Comparison of ENCODE assay signal across 21 cellular contexts in genomic region chrX:6909396-6909795, GRCh38.
DNase-seq lines count a peak whose midpoint lies in the region; FAIRE-seq and TF ChIP-seq lines count a peak whose summit lies in the region.
"Had no signal": no experiment of that assay in that cellular context is flagged by ENCODE, and none has a peak within 500 bp of the region (broad histone marks: within the 10 kb centered on the region; RNA-seq: fewer than 3 reads in every experiment).

No MANE protein-coding gene starts in this region.

- no peaks in the 10 kb centered on the region for H3K9me3 ChIP-seq in astrocyte (ENCODE audit: insufficient read depth, low read depth, low read length)
- H3K9me3 ChIP-seq in thyroid gland, result no peaks in the 10 kb centered on the region
- H3K9me3 ChIP-seq: A549 had no signal

- WGBS in thyroid gland, 2 donors, result 92 to 93% methylated on average over 3 of the region's 3 CpGs

- no peak for TF ChIP-seq POLR2A in thyroid gland (IDR thresholded peaks at IDR 0.05)

- peak; percentile 63 for FAIRE-seq in astrocyte (lab: Jason Lieb, UNC)
- FAIRE-seq: A549, GM12878, GM19239, H1 had no signal

- H3K27ac ChIP-seq in astrocyte (ENCODE audit: low read depth, low read length) (no peak overlapping the region), thyroid gland (no peak overlapping the region)
- H3K27ac ChIP-seq: A549, GM23248 had no signal

- no peak overlapping the region for H3K4me3 ChIP-seq in Jurkat, Clone E6-1 (ENCODE audit: low read length)
- H3K4me3 ChIP-seq in astrocyte (ENCODE audit: insufficient read depth, low read depth, low read length), result no peak overlapping the region
- H3K4me3 ChIP-seq in thyroid gland (replicated peaks in 1 of 3), result no peak overlapping the region
- H3K4me3 ChIP-seq: A549, GM12878, GM23248 had no signal

- H3K4me1 Mint-ChIP-seq in astrocyte (ENCODE audit: low read depth, unreplicated experiment) (no peaks in the 10 kb centered on the region), osteocyte (ENCODE audit: unreplicated experiment) (no peaks in the 10 kb centered on the region)
- H3K4me1 Mint-ChIP-seq: CD4-positive, alpha-beta memory T cell had no signal

- TF ChIP-seq CTCF in astrocyte (IDR thresholded peaks at IDR 0.05; ENCODE audit: insufficient read depth, low read depth, low read length), result no peak
- TF ChIP-seq CTCF in osteocyte (IDR thresholded peaks at IDR 0.05), result no peak
- TF ChIP-seq CTCF in thyroid gland (IDR thresholded peaks at IDR 0.05), result no peak

- H3K9ac ChIP-seq in astrocyte (ENCODE audit: low read length), result no peak overlapping the region
- H3K9ac ChIP-seq: GM23248 had no signal

- no peak overlapping the region for H2AFZ ChIP-seq in astrocyte (ENCODE audit: low read depth, low read length)
- H2AFZ ChIP-seq: GM23248 had no signal

- peak; percentile 79 for DNase-seq in Jurkat, Clone E6-1 (ENCODE audit: low read depth, low spot score)
- DNase-seq in astrocyte (ENCODE audit: low read depth) (no peak), osteocyte (ENCODE audit: extremely low spot score, unreplicated experiment) (peak; percentile 4), DMS114 treated with DMSO at 0.1 percent for 48 hours (lab: John Stamatoyannopoulos, UW; ENCODE audit: unreplicated experiment) (no peak), thyroid gland (no peak), NCI-H2107 (lab: John Stamatoyannopoulos, UW) (no peak)
- DNase-seq: 8988T; C1 segment of cervical spinal cord; Calu3; CD4-positive, alpha-beta memory T cell; COR-L47; DMS153; EL; GDM1; GM23248; H7; HCEC 1CT had no signal

- H3K79me2 ChIP-seq in astrocyte (ENCODE audit: insufficient read depth, low read length), result no peaks in the 10 kb centered on the region

- intact Hi-C loops in thyroid gland (cut with DNase I), result no loop called here

- H3K4me1 ChIP-seq in astrocyte (ENCODE audit: insufficient read depth, low read length), result no peaks in the 10 kb centered on the region
- H3K4me1 ChIP-seq in thyroid gland, result no peaks in the 10 kb centered on the region
- H3K4me1 ChIP-seq: A549 had no signal

- H3K4me3 Mint-ChIP-seq in astrocyte (ENCODE audit: unreplicated experiment), result no peak overlapping the region
- H3K4me3 Mint-ChIP-seq in osteocyte (ENCODE audit: unreplicated experiment), result no peak overlapping the region
- H3K4me3 Mint-ChIP-seq: CD4-positive, alpha-beta memory T cell had no signal

- H3K36me3 ChIP-seq in astrocyte (ENCODE audit: insufficient read depth, low read length) (no peaks in the 10 kb centered on the region), thyroid gland (no peaks in the 10 kb centered on the region)

- H3K27ac Mint-ChIP-seq in astrocyte (ENCODE audit: unreplicated experiment) (no peak overlapping the region), osteocyte (ENCODE audit: unreplicated experiment) (no peak overlapping the region)
- H3K27ac Mint-ChIP-seq: CD4-positive, alpha-beta memory T cell had no signal

- H3K9me3 Mint-ChIP-seq in astrocyte (ENCODE audit: unreplicated experiment) (no peaks in the 10 kb centered on the region), osteocyte (ENCODE audit: unreplicated experiment) (no peaks in the 10 kb centered on the region)
- H3K9me3 Mint-ChIP-seq: CD4-positive, alpha-beta memory T cell had no signal

- H3K27me3 Mint-ChIP-seq in astrocyte (ENCODE audit: low read depth, unreplicated experiment), result no peaks in the 10 kb centered on the region
- no peaks in the 10 kb centered on the region for H3K27me3 Mint-ChIP-seq in osteocyte (ENCODE audit: unreplicated experiment)
- H3K27me3 Mint-ChIP-seq: CD4-positive, alpha-beta memory T cell had no signal

- no peaks in the 10 kb centered on the region for H3K36me3 Mint-ChIP-seq in astrocyte (ENCODE audit: low read depth, unreplicated experiment)
- no peaks in the 10 kb centered on the region for H3K36me3 Mint-ChIP-seq in osteocyte (ENCODE audit: unreplicated experiment)
- H3K36me3 Mint-ChIP-seq: CD4-positive, alpha-beta memory T cell had no signal

- H3K27me3 ChIP-seq in astrocyte (ENCODE audit: insufficient read depth, low read length) (no peaks in the 10 kb centered on the region), thyroid gland (no peaks in the 10 kb centered on the region)

- H3K4me2 ChIP-seq in astrocyte (ENCODE audit: low read length), result no peak overlapping the region
- H3K4me2 ChIP-seq: A549 had no signal

- no peaks in the 10 kb centered on the region for H4K20me1 ChIP-seq in astrocyte (ENCODE audit: insufficient read depth, low read length)

Comparison
In these comparisons a context has a peak if more than half of its experiments do, and no peak if none do; other contexts are left out.
1. DNase-seq: peak in Jurkat, Clone E6-1 (single experiment) and osteocyte (single experiment); none in astrocyte (single experiment), DMS114 treated with DMSO at 0.1 percent for 48 hours (single experiment), thyroid gland (0 of 2) and NCI-H2107 (single experiment).